ENCODE assay signal across 8 cellular contexts in the genomic region with DNA sequence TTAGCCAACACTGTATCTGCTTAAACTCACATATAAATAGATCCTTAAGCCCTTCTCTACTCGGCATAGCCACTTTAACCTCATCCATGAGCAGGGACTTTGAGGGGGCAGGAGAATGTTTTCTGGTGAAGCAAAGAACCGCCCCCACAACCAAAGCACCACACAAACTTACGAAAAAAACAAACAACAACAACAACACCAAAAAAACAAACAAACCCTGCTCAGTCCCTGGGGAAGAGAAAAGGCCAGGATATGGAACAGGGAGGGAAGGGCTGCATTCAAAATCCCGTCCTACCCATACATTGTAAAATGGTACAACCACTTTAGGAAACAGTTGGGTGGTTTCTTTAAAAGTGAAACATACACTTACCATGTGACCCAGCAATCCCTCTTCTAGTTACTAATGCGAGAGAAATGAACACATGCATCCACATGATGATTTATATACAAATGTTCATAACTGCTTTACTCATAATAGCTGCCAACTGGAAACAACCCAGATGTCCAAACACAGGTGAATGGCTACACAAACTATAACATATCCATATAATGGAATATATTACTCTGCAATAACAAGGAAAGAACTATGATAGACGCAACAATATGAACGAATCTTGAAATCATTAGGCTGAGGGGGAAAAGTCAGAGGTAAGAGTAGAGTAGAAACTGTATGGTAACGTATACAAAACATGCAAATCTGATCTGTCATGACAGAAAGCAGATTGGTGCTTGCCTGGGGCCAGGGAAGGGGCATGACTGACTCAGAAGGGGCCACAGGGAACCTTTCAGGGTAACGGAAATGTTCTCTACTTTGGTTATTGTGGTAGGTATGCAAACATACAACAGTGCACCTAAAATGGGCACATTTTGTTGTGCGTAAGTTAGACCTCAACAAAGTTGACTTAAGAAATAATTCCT. TPM values are rescaled to one million over a fixed set of nuclear protein-coding genes. Genes with fewer than 3 reads are reported as not detected.
DNase-seq lines count a peak whose midpoint lies in the region; ATAC-seq and TF ChIP-seq lines count a peak whose summit lies in the region.

No MANE protein-coding gene starts in this region.

- no peaks in the 10 kb centered on the region for H3K9me3 Mint-ChIP-seq in stimulated activated naive CD8-positive, alpha-beta T cell treated with anti-CD3 and anti-CD28 coated beads, Interleukin-15, amount 100 ng/mL, for 72 hours

- no peaks in the 10 kb centered on the region for H3K36me3 ChIP-seq in heart left ventricle

- no peak overlapping the region for H3K4me3 ChIP-seq in heart left ventricle

- peak overlapping the region; percentile 61 to 75 for H3K4me3 Mint-ChIP-seq in stimulated activated naive CD8-positive, alpha-beta T cell treated with anti-CD3 and anti-CD28 coated beads, Interleukin-15, amount 100 ng/mL, for 72 hours

- no peak for TF ChIP-seq CTCF in heart left ventricle (IDR thresholded peaks at IDR 0.05)

- H3K27me3 ChIP-seq in heart left ventricle: no peaks in the 10 kb centered on the region

- no peaks in the 10 kb centered on the region for H3K9me3 ChIP-seq in heart left ventricle

- peaks cover 0 to 32% (median 24%) of the 10 kb centered on the region in 12 donors for H3K4me1 ChIP-seq in heart left ventricle

- DNase-seq in activated naive CD4-positive, alpha-beta T cell treated with Interleukin-2 at 50 U/mL for 16 hours: peak; percentile 66
- DNase-seq in activated naive CD4-positive, alpha-beta T cell (lab: John Stamatoyannopoulos, UW): no peak
- DNase-seq in activated T-cell treated with anti-CD3 and anti-CD28 coated beads for 4 hours (peak; percentile 21), heart left ventricle (no peak), NCI-H1436 (lab: John Stamatoyannopoulos, UW) (no peak), NCI-H774 (lab: John Stamatoyannopoulos, UW) (no peak), medulla oblongata (ENCODE audit: extremely low spot score) (no peak)
- DNase-seq in stimulated activated naive CD8-positive, alpha-beta T cell treated with anti-CD3 and anti-CD28 coated beads, Interleukin-15, amount 100 ng/mL, for 72 hours: peak; percentile 47 to 82

- H3K27ac Mint-ChIP-seq in stimulated activated naive CD8-positive, alpha-beta T cell treated with anti-CD3 and anti-CD28 coated beads, Interleukin-15, amount 100 ng/mL, for 72 hours: peak overlapping the region; percentile 94 to 97

- H3K27ac ChIP-seq in heart left ventricle: peak overlapping the region; percentile 45 to 95 (median 85)

- no peak for ATAC-seq in heart left ventricle
- ATAC-seq in stimulated activated naive CD8-positive, alpha-beta T cell treated with anti-CD3 and anti-CD28 coated beads, Interleukin-15, amount 100 ng/mL, for 72 hours: peak; percentile 94

- 72 to 78% (median 74%) methylated on average over 10 of the region's 10 CpGs for WGBS in heart left ventricle, 4 donors

- intact Hi-C loops in heart left ventricle (cut with DNase I): no loop called here

- peaks cover 66% of the 10 kb centered on the region for H3K4me1 Mint-ChIP-seq in stimulated activated naive CD8-positive, alpha-beta T cell treated with anti-CD3 and anti-CD28 coated beads, Interleukin-15, amount 100 ng/mL, for 72 hours

- H3K27me3 Mint-ChIP-seq in stimulated activated naive CD8-positive, alpha-beta T cell treated with anti-CD3 and anti-CD28 coated beads, Interleukin-15, amount 100 ng/mL, for 72 hours: no peaks in the 10 kb centered on the region

- no peak for TF ChIP-seq POLR2A in heart left ventricle (IDR thresholded peaks at IDR 0.05)

RNA-seq across cellular contexts. Expression of gene TOB1, which starts 37.7 kb away (rescaled TPM):
- 100 to 1,000 TPM in 4 of 9 donors, 10 to 100 TPM in 5; 38.3 to 136 (median 88.7) TPM for total RNA-seq in heart left ventricle
- polyA plus RNA-seq in heart left ventricle: 10 to 100 TPM; 22.2 to 34.2 TPM

Comparison
In these comparisons a context has a peak if more than half of its experiments do, and no peak if none do; other contexts are left out.
1. DNase-seq: peak in activated naive CD4-positive, alpha-beta T cell treated with Interleukin-2 at 50 U/mL for 16 hours (single experiment), activated T-cell treated with anti-CD3 and anti-CD28 coated beads for 4 hours (single experiment) and stimulated activated naive CD8-positive, alpha-beta T cell treated with anti-CD3 and anti-CD28 coated beads, Interleukin-15, amount 100 ng/mL, for 72 hours (2 of 2); none in activated naive CD4-positive, alpha-beta T cell (0 of 4), heart left ventricle (0 of 5), NCI-H1436 (single experiment), NCI-H774 (single experiment) and medulla oblongata (single experiment).